In the genomic region with DNA sequence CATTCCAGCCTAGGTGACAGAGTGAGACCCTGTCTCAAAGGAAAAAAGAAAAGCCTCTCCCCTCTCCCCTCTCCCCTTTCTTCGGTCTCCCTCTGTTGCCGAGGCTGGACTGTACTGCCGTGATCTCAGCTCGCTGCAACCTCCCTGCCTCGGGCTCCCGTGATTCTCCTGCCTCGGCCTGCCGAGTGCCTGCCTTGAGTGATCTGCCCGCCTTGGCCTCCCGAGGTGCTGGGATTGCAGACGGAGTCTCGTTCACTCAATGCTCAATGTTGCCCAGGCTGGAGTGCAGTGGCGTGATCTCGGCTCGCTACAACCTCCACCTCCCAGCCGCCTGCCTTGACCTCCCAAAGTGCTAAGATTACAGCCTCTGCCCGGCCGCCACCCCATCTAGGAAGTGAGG, we compare ENCODE assay signal across 19 cellular contexts. TPM values are rescaled to one million over a fixed set of nuclear protein-coding genes. Genes with fewer than 3 reads are reported as not detected.
"Had no signal": no experiment of that assay in that cellular context is flagged by ENCODE, and none has a peak within 500 bp of the region (broad histone marks: within the 10 kb centered on the region; RNA-seq: fewer than 3 reads in every experiment).

No MANE protein-coding gene starts in this region.

RNA-seq across cellular contexts. Expression of a gene that starts 39.6 kb away (rescaled TPM):
- total RNA-seq: dermis microvascular lymphatic vessel endothelial cell, esophagus mucosa, gastroesophageal sphincter, heart left ventricle, kidney, left lobe of liver, liver, lung, mononuclear cell, osteocyte, renal cortical epithelial cell, right cardiac atrium, smooth muscle cell, stomach, temporal lobe, thyroid gland, ureter, vagina had no signal
- polyA plus RNA-seq: heart left ventricle, lung, right cardiac atrium, smooth muscle cell, stomach had no signal

RNA-seq across cellular contexts. Expression of a gene that starts 52.7 kb away (rescaled TPM):
- total RNA-seq: dermis microvascular lymphatic vessel endothelial cell, esophagus mucosa, gastroesophageal sphincter, hepatocyte, kidney, lung, mononuclear cell, osteocyte, renal cortical epithelial cell, smooth muscle cell, stomach, temporal lobe, thyroid gland, ureter, vagina had no signal
- polyA plus RNA-seq: heart left ventricle, lung, right cardiac atrium had no signal
